Comparison of ENCODE assay signal across 9 cellular contexts in the genomic region with DNA sequence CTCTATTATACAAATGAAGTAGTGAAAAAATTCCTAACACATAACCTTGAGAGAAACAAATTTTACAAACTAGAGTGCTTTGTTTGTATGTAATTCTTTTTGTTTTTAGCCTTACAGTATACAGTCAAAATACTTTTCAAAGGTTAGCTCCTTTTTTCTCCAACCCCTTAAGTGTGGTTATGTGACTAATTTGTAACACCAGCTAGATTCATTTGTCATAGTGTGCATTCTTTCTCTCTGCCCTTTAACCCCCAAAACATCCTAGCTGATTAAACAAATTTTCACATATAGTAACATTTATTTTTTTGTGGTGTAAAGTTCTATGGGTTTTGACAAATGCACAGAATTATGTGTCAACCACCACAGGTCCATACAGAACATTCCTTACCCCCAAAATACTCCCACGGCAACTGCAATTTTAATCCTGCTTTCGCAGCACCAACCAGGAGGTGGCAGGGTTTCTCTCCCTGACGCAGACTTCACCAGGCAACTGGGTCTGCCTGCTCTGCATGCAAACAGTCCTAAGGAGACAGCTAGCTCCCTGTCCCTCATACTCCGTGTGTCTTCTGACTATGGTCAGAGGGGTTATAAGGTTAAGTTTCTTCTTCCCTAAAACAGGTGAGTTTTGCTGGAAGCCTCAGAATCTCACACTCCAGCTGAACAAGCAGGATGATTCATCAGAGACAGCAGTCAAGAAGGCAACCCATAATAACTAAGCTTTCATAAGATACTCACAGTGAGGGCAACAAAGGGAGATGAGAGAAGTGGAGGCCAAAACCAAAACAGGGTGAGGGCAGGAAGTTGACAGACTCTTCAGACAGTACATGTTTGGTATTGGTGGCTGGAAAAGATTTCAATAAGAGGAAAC. TPM values are rescaled to one million over a fixed set of nuclear protein-coding genes. Genes with fewer than 3 reads are reported as not detected.
A peak's percentile ranks its signal among the peaks of the same experiment; 100 is the strongest.
DNase-seq lines count a peak whose midpoint lies in the region; ATAC-seq and TF ChIP-seq lines count a peak whose summit lies in the region.
"Had no signal": no experiment of that assay in that cellular context is flagged by ENCODE, and none has a peak within 500 bp of the region (broad histone marks: within the 10 kb centered on the region; RNA-seq: fewer than 3 reads in every experiment).

No MANE protein-coding gene starts in this region.

- peaks cover 19% of the 10 kb centered on the region; the same call in 1 of the 2 replicates for H3F3A ChIP-seq in PC-9 (ENCODE audit: insufficient read depth, low read depth)

- no peaks in the 10 kb centered on the region for H3K9me2 ChIP-seq in PC-9 (ENCODE audit: insufficient read depth)

- no TSS peak for BruUV-seq in PC-9 (replicated peaks; lab: Mats Ljungman, UMichigan)
- BruUV-seq in MCF 10A (replicated peaks; lab: Mats Ljungman, UMichigan): no TSS peak

- H3K4me3 ChIP-seq in PC-9: no peak overlapping the region
- H3K4me3 ChIP-seq in kidney epithelial cell (ENCODE audit: low read depth, low read length): no peak overlapping the region

- peak; percentile 24 for DNase-seq in DMS53 treated with DMSO at 0.1 percent for 48 hours (lab: John Stamatoyannopoulos, UW; ENCODE audit: unreplicated experiment)
- DNase-seq in HEK293T (ENCODE audit: extremely low spot score): peak; percentile 75
- DNase-seq in PC-9: peak; percentile 71 to 78
- peak; percentile 59 for DNase-seq in MCF 10A (ENCODE audit: unreplicated experiment)
- DNase-seq in kidney epithelial cell (ENCODE audit: low read depth): no peak
- peak; percentile 1 for DNase-seq in stimulated activated CD8-positive, alpha-beta memory T cell treated with anti-CD3 and anti-CD28 coated beads, Interleukin-12 subunit alpha, Interleukin-12 subunit beta, amount 100 ng/mL, for 1 hour (ENCODE audit: low read depth)
- no peak for DNase-seq in NCI-H1930 (lab: John Stamatoyannopoulos, UW)

- no peak for ATAC-seq in GM21786 (IDR thresholded peaks at IDR 0.05; ENCODE audit: unreplicated experiment)

- no peaks in the 10 kb centered on the region for H3K9me3 Mint-ChIP-seq in MCF 10A (ENCODE audit: unreplicated experiment)

- no peaks in the 10 kb centered on the region for H3K27me3 Mint-ChIP-seq in MCF 10A (ENCODE audit: insufficient read depth, unreplicated experiment)

- H3K27me3 ChIP-seq in PC-9 (ENCODE audit: insufficient read depth, low read depth): no peaks in the 10 kb centered on the region
- H3K27me3 ChIP-seq in kidney epithelial cell (ENCODE audit: control insufficient read depth, insufficient read depth, low read length): no peaks in the 10 kb centered on the region

- TF ChIP-seq CTCF in PC-9 (conservative IDR thresholded peaks at IDR 0.05): peak; percentile 78
- TF ChIP-seq CTCF in MCF 10A (IDR thresholded peaks at IDR 0.05; ENCODE audit: unreplicated experiment): peak; percentile 78
- peak; percentile 79 for TF ChIP-seq CTCF in kidney epithelial cell (IDR thresholded peaks at IDR 0.05; ENCODE audit: insufficient read depth, low read length, poor library complexity, severe bottlenecking)

- 0 out of 2 replicates have a peak, but pooled peaks cover 6% of the 10 kb centered on the region for H3K36me3 ChIP-seq in PC-9 (ENCODE audit: low read depth)
- no peaks in the 10 kb centered on the region for H3K36me3 ChIP-seq in kidney epithelial cell (ENCODE audit: control insufficient read depth, insufficient read depth, low read length)

- intact Hi-C loops in PC-9 (cut with micrococcal nuclease; ENCODE audit: unreplicated experiment): loop anchor here (1.0 to 5.0 kb wide), 4 partner anchors 66 to 220 kb away; a partner anchor contains a TSS
- intact Hi-C loops in MCF 10A (cut with micrococcal nuclease): loop anchor here (1.0 to 5.0 kb wide), 4 partner anchors 66 to 213 kb away; no protein-coding TSS in a partner anchor

- H3K4me1 Mint-ChIP-seq in MCF 10A (ENCODE audit: insufficient read depth, unreplicated experiment): no peaks in the 10 kb centered on the region

- no peak overlapping the region for H3K4me3 Mint-ChIP-seq in MCF 10A (ENCODE audit: unreplicated experiment)

- peak overlapping the region; percentile 37 for H3K4me2 ChIP-seq in PC-9

- no peak overlapping the region for H3K27ac Mint-ChIP-seq in MCF 10A (ENCODE audit: low read depth, unreplicated experiment)

- POLR2A ChIA-PET in HEK293T (lab: Yijun Ruan, JAX): interaction anchor here (1.5 kb wide), 1 partner anchor 106 kb away, joined by 4 read pairs; no protein-coding TSS in a partner anchor
- POLR2A ChIA-PET in PC-9 (lab: Charles Lee; ENCODE audit: unreplicated experiment): interaction anchor here (0.5 to 0.9 kb wide), 8 partner anchors 14 to 690 kb away, joined by 3 to 14 read pairs (median 3); a partner anchor contains a TSS
- POLR2A ChIA-PET in MCF 10A (lab: Yijun Ruan, JAX): interaction anchor here (0.6 to 1.5 kb wide), 14 partner anchors 13 to 283 kb away, joined by 3 to 7 read pairs (median 4); no protein-coding TSS in a partner anchor

- 0 out of 2 replicates have a peak, but pooled peaks cover 3% of the 10 kb centered on the region for H3K79me2 ChIP-seq in PC-9 (ENCODE audit: low read depth)

- no peaks in the 10 kb centered on the region for H3K36me3 Mint-ChIP-seq in MCF 10A (ENCODE audit: insufficient read depth, unreplicated experiment)

- H3K27ac ChIP-seq in PC-9: peak overlapping the region; percentile 45

- peaks cover 8% of the 10 kb centered on the region; the same call in 1 of the 2 replicates for H4K20me1 ChIP-seq in PC-9 (ENCODE audit: insufficient read depth)

- peaks cover 23% of the 10 kb centered on the region for H3K4me1 ChIP-seq in PC-9 (replicated peaks; ENCODE audit: insufficient read depth)

- no peaks in the 10 kb centered on the region for H3K9me3 ChIP-seq in PC-9 (ENCODE audit: insufficient read depth, low read depth)

- H2AFZ ChIP-seq in PC-9: no peak overlapping the region

- CTCF ChIA-PET in HEK293T (lab: Yijun Ruan, JAX) (interaction anchor here (0.7 to 2.4 kb wide), 15 partner anchors 12 to 215 kb away, joined by 3 to 9 read pairs (median 3); no protein-coding TSS in a partner anchor), PC-9 (lab: Charles Lee) (interaction anchor here (0.5 to 3.3 kb wide), 17 partner anchors 8 to 367 kb away, joined by 3 to 34 read pairs (median 4); a partner anchor contains a TSS), MCF 10A (lab: Yijun Ruan, JAX) (interaction anchor here (0.5 to 6.1 kb wide), 52 partner anchors 11 to 1613 kb away, joined by 3 to 71 read pairs (median 5); no protein-coding TSS in a partner anchor)

TF ChIP-seq in HEK293T, 16 proteins besides CTCF, POLR2A, EP300 and RAD21:
- TF ChIP-seq ARNT (IDR thresholded peaks at IDR 0.05) (no peak), FOXK2 (IDR thresholded peaks at IDR 0.05) (no peak), LEF1 (IDR thresholded peaks at IDR 0.05; ENCODE audit: borderline replicate concordance) (no peak), FOXA1 (IDR thresholded peaks at IDR 0.05) (no peak), SP1 (IDR thresholded peaks at IDR 0.05) (no peak), NFRKB (IDR thresholded peaks at IDR 0.05) (no peak), CTBP1 (IDR thresholded peaks at IDR 0.05; ENCODE audit: borderline replicate concordance) (no peak), BHLHE40 (IDR thresholded peaks at IDR 0.05; ENCODE audit: borderline replicate concordance) (no peak), ZNF384 (IDR thresholded peaks at IDR 0.05) (no peak)
- TF ChIP-seq, protein P1, sequence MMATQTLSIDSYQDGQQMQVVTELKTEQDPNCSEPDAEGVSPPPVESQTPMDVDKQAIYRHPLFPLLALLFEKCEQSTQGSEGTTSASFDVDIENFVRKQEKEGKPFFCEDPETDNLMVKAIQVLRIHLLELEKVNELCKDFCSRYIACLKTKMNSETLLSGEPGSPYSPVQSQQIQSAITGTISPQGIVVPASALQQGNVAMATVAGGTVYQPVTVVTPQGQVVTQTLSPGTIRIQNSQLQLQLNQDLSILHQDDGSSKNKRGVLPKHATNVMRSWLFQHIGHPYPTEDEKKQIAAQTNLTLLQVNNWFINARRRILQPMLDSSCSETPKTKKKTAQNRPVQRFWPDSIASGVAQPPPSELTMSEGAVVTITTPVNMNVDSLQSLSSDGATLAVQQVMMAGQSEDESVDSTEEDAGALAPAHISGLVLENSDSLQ (IDR thresholded peaks at IDR 0.05): no peak

RNA-seq across cellular contexts. Expression of a gene that starts 44.5 kb away (rescaled TPM):
- 0.13 and 0.15 TPM in 2 replicates for total RNA-seq in PC-9 (2021)
- total RNA-seq in MCF 10A (2022): not detected in 2 replicates
- not detected in 2 replicates for total RNA-seq in kidney epithelial cell
- total RNA-seq: activated CD8-positive, alpha-beta memory T cell treated with anti-CD3 and anti-CD28 coated beads for 36 hours had no signal

Comparison
In these comparisons a context has a peak if more than half of its experiments do, and no peak if none do; other contexts are left out.
1. DNase-seq: peak in DMS53 treated with DMSO at 0.1 percent for 48 hours (single experiment), HEK293T (single experiment), PC-9 (2 of 2), MCF 10A (single experiment) and stimulated activated CD8-positive, alpha-beta memory T cell treated with anti-CD3 and anti-CD28 coated beads, Interleukin-12 subunit alpha, Interleukin-12 subunit beta, amount 100 ng/mL, for 1 hour (single experiment); none in kidney epithelial cell (single experiment) and NCI-H1930 (0 of 2).
2. Peak in every context shown above with its lines, with median percentiles within 50 percentile points of each other: CTCF ChIP-seq.